8 cellular contexts compared by ENCODE assay signal in genomic region chr3:44861412-44862220, GRCh38. TPM values are rescaled to one million over a fixed set of nuclear protein-coding genes. Genes with fewer than 3 reads are reported as not detected.
DNase-seq lines count a peak whose midpoint lies in the region; ATAC-seq and TF ChIP-seq lines count a peak whose summit lies in the region.

Gene TMEM42, plus strand, starts transcription at chr3:44861912. Its CDS starts 13 bp downstream, at chr3:44861925.

- H3K27ac ChIP-seq in colonic mucosa (peak within 1 kb of the TSS; percentile 68), layer of hippocampus (ENCODE audit: low read depth, low read length) (peak within 1 kb of the TSS; percentile 95)

- no peak for TF ChIP-seq CTCF in colonic mucosa (IDR thresholded peaks at IDR 0.05)

- DNase-seq in AG08396 (ENCODE audit: low spot score) (peak; percentile 98), NCI-H446 treated with DMSO at 0.1 percent for 48 hours (lab: John Stamatoyannopoulos, UW) (peak; percentile 69), colonic mucosa (peak; percentile 90)
- DNase-seq in activated CD4-positive, alpha-beta T cell treated with anti-CD3 and anti-CD28 coated beads for 48 hours, result peak; percentile 90
- peak; percentile 82 to 84 for DNase-seq in stimulated activated CD4-positive, alpha-beta T cell treated with anti-CD3 and anti-CD28 coated beads, Interleukin-1b, Interleukin-23, amount 100 ng/mL, for 4 hours (ENCODE audit: low read depth in 2 of 2)

- H3K36me3 ChIP-seq in colonic mucosa, result no peaks in the 10 kb centered on the region

- ATAC-seq in GM18868 (IDR thresholded peaks at IDR 0.05; ENCODE audit: unreplicated experiment) (peak; percentile 96), HG03108 (IDR thresholded peaks at IDR 0.05; ENCODE audit: unreplicated experiment) (peak; percentile 95)

- H3K4me3 ChIP-seq in colonic mucosa, result peak within 1 kb of the TSS; percentile 60

- no peaks in the 10 kb centered on the region for H3K27me3 ChIP-seq in colonic mucosa
- no peaks in the 10 kb centered on the region for H3K27me3 ChIP-seq in layer of hippocampus (ENCODE audit: control insufficient read depth, insufficient read depth, low read length)

- no peaks in the 10 kb centered on the region for H3K4me1 ChIP-seq in colonic mucosa

- peak within 1 kb of the TSS; percentile 76 to 90 for H3K9ac ChIP-seq in colonic mucosa (ENCODE audit: low read depth in 2 of 2, low read length in 2 of 2)

- intact Hi-C loops in colonic mucosa (cut with DNase I), result no loop called here

- no peaks in the 10 kb centered on the region for H3K9me3 ChIP-seq in colonic mucosa

RNA-seq across cellular contexts. Expression of gene TMEM42, which starts in this region (rescaled TPM):
- total RNA-seq in colonic mucosa, result 1 to 10 TPM; 7.3 to 10.0 TPM

Comparison
In these comparisons a context has a peak if more than half of its experiments do, and no peak if none do; other contexts are left out.
1. Peak in every context shown above with its lines: DNase-seq, ATAC-seq, H3K4me3 ChIP-seq and H3K27ac ChIP-seq.